6 cellular contexts compared by ENCODE assay signal in the genomic region with DNA sequence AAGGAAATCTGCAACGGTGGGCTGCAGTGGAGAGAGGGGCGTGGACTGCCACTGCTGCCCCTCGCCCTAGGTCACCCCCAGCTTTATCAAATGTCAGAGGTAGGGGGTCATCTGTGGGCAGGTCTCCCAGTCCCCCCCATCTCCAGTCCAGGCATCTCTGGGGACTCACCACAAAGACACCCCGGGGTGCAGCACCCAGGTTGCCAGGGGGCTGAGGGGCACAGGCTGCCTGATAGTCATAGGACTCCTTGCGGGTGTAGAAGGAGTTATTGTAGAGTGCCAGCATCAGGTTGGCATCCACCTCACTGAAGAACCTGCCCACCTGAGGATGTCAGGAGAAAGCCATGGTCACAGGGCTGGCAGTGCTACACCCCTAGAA. TPM values are rescaled to one million over a fixed set of nuclear protein-coding genes. Genes with fewer than 3 reads are reported as not detected.
DNase-seq lines count a peak whose midpoint lies in the region; ATAC-seq and TF ChIP-seq lines count a peak whose summit lies in the region.

No MANE protein-coding gene starts in this region.

- H3K27me3 Mint-ChIP-seq in T-helper 1 cell treated with Interleukin-12 subunit alpha and Interleukin-12 subunit beta and Interleukin-4 antibody, amounts not matched to agents 30 μg/mL and 1 μg/mL, for 36 hours (ENCODE audit: low read depth) = no peaks in the 10 kb centered on the region
- H3K27me3 Mint-ChIP-seq in stimulated activated memory B cell treated with anti-CD40 and anti-IgM and Interleukin-4, amounts not matched to agents 10 μg/mL and 1 μg/mL and 100 μg/mL, for 72 hours = no peaks in the 10 kb centered on the region

- no peak for TF ChIP-seq CTCF in psoas muscle (IDR thresholded peaks at IDR 0.05)

- 87 to 97% (median 87%) methylated on average over 5 of the region's 5 CpGs for WGBS in psoas muscle, 3 donors

- H3K27ac Mint-ChIP-seq in T-helper 1 cell treated with Interleukin-12 subunit alpha and Interleukin-12 subunit beta and Interleukin-4 antibody, amounts not matched to agents 30 μg/mL and 1 μg/mL, for 36 hours = peak overlapping the region; percentile 78
- H3K27ac Mint-ChIP-seq in stimulated activated memory B cell treated with anti-CD40 and anti-IgM and Interleukin-4, amounts not matched to agents 10 μg/mL and 1 μg/mL and 100 μg/mL, for 72 hours = peak overlapping the region; percentile 89

- ATAC-seq in stimulated activated memory B cell treated with anti-CD40 and anti-IgM and Interleukin-4, amounts not matched to agents 10 μg/mL and 1 μg/mL and 100 μg/mL, for 72 hours = no peak
- ATAC-seq in psoas muscle = no peak
- no peak for ATAC-seq in HG03095 (IDR thresholded peaks at IDR 0.05; ENCODE audit: unreplicated experiment)

- H3K36me3 ChIP-seq in effector memory CD4-positive, alpha-beta T cell (ENCODE audit: control insufficient read depth, insufficient read depth, low read length) = no peaks in the 10 kb centered on the region
- H3K36me3 ChIP-seq in psoas muscle (ENCODE audit: insufficient read depth in 1 of 2, low read depth in 1 of 2) = no peaks in the 10 kb centered on the region

- peaks cover 2% of the 10 kb centered on the region for H3K36me3 Mint-ChIP-seq in T-helper 1 cell treated with Interleukin-12 subunit alpha and Interleukin-12 subunit beta and Interleukin-4 antibody, amounts not matched to agents 30 μg/mL and 1 μg/mL, for 36 hours (ENCODE audit: low read depth)
- no peaks in the 10 kb centered on the region for H3K36me3 Mint-ChIP-seq in stimulated activated memory B cell treated with anti-CD40 and anti-IgM and Interleukin-4, amounts not matched to agents 10 μg/mL and 1 μg/mL and 100 μg/mL, for 72 hours

- H3K4me1 ChIP-seq in effector memory CD4-positive, alpha-beta T cell (ENCODE audit: control insufficient read depth, insufficient read depth, low read length, poor library complexity, severe bottlenecking) = peaks cover 14% of the 10 kb centered on the region
- no peaks in the 10 kb centered on the region for H3K4me1 ChIP-seq in psoas muscle

- intact Hi-C loops in psoas muscle (cut with DNase I) = loop anchor here in 1 of 2 donors (5.0 kb wide), 1 partner anchor 171 kb away; no protein-coding TSS in a partner anchor

- peak overlapping the region; percentile 83 for H3K27ac ChIP-seq in effector memory CD4-positive, alpha-beta T cell (ENCODE audit: insufficient read depth, low read length, poor library complexity, severe bottlenecking)
- no peak overlapping the region for H3K27ac ChIP-seq in psoas muscle

- H3K4me3 ChIP-seq in effector memory CD4-positive, alpha-beta T cell (ENCODE audit: insufficient read depth, low read depth, low read length, poor library complexity, severe bottlenecking) = peak overlapping the region; percentile 65
- no peak overlapping the region for H3K4me3 ChIP-seq in psoas muscle

- H3K4me3 Mint-ChIP-seq in T-helper 1 cell treated with Interleukin-12 subunit alpha and Interleukin-12 subunit beta and Interleukin-4 antibody, amounts not matched to agents 30 μg/mL and 1 μg/mL, for 36 hours = peak overlapping the region; percentile 82
- peak overlapping the region; percentile 88 for H3K4me3 Mint-ChIP-seq in stimulated activated memory B cell treated with anti-CD40 and anti-IgM and Interleukin-4, amounts not matched to agents 10 μg/mL and 1 μg/mL and 100 μg/mL, for 72 hours

- peaks cover 8% of the 10 kb centered on the region for H3K4me1 Mint-ChIP-seq in T-helper 1 cell treated with Interleukin-12 subunit alpha and Interleukin-12 subunit beta and Interleukin-4 antibody, amounts not matched to agents 30 μg/mL and 1 μg/mL, for 36 hours (ENCODE audit: low read depth)
- peaks cover 22% of the 10 kb centered on the region for H3K4me1 Mint-ChIP-seq in stimulated activated memory B cell treated with anti-CD40 and anti-IgM and Interleukin-4, amounts not matched to agents 10 μg/mL and 1 μg/mL and 100 μg/mL, for 72 hours

- H3K9me3 Mint-ChIP-seq in T-helper 1 cell treated with Interleukin-12 subunit alpha and Interleukin-12 subunit beta and Interleukin-4 antibody, amounts not matched to agents 30 μg/mL and 1 μg/mL, for 36 hours = no peaks in the 10 kb centered on the region
- no peaks in the 10 kb centered on the region for H3K9me3 Mint-ChIP-seq in stimulated activated memory B cell treated with anti-CD40 and anti-IgM and Interleukin-4, amounts not matched to agents 10 μg/mL and 1 μg/mL and 100 μg/mL, for 72 hours

- H3K27me3 ChIP-seq in effector memory CD4-positive, alpha-beta T cell (replicated peaks; ENCODE audit: control insufficient read depth, insufficient read depth, low read length, poor library complexity, severe bottlenecking) = no peaks in the 10 kb centered on the region
- peaks cover 0 to 3% (median 0%) of the 10 kb centered on the region in 3 donors for H3K27me3 ChIP-seq in psoas muscle (ENCODE audit: insufficient read depth in 3 of 3, low read length in 2 of 3)

- DNase-seq in T-helper 1 cell (no peak), psoas muscle (no peak)
- no peak for DNase-seq in effector memory CD4-positive, alpha-beta T cell

- no peaks in the 10 kb centered on the region for H3K9me3 ChIP-seq in effector memory CD4-positive, alpha-beta T cell (ENCODE audit: control insufficient read depth, low read length)
- H3K9me3 ChIP-seq in psoas muscle = no peaks in the 10 kb centered on the region

RNA-seq across cellular contexts. Expression of a gene that starts 6.5 kb away (rescaled TPM):
- 10 to 100 TPM; 20.4 to 29.1 (median 23.2) TPM for total RNA-seq in psoas muscle
- polyA plus RNA-seq in psoas muscle = 10 to 100 TPM; 29.7 to 49.6 (median 42.7) TPM

RNA-seq across cellular contexts. Expression of a gene that starts 15.2 kb away (rescaled TPM):
- total RNA-seq in psoas muscle = 1 to 10 TPM; 5.7 to 9.2 (median 7.0) TPM
- polyA plus RNA-seq in psoas muscle = 10 to 100 TPM; 14.7 to 34.8 (median 17.5) TPM

RNA-seq across cellular contexts. Expression of a gene that starts 15.3 kb away (rescaled TPM):
- total RNA-seq in psoas muscle = 10 to 100 TPM; 16.1 to 29.5 (median 19.6) TPM
- 10 to 100 TPM; 21.5 to 36.6 (median 21.7) TPM for polyA plus RNA-seq in psoas muscle

RNA-seq across cellular contexts. Expression of a gene that starts 20.3 kb away (rescaled TPM):
- under 1 TPM; 0.24 to 0.99 (median 0.57) TPM for total RNA-seq in psoas muscle
- under 1 TPM; 0.23 to 0.99 (median 0.51) TPM for polyA plus RNA-seq in psoas muscle

RNA-seq across cellular contexts. Expression of a gene that starts 25.2 kb away (rescaled TPM):
- total RNA-seq in psoas muscle = 10 to 100 TPM; 10.1 to 24.2 (median 14.9) TPM
- 10 to 100 TPM; 33.3 to 84.5 (median 37.9) TPM for polyA plus RNA-seq in psoas muscle
